8 cellular contexts compared by ENCODE assay signal in the genomic region with DNA sequence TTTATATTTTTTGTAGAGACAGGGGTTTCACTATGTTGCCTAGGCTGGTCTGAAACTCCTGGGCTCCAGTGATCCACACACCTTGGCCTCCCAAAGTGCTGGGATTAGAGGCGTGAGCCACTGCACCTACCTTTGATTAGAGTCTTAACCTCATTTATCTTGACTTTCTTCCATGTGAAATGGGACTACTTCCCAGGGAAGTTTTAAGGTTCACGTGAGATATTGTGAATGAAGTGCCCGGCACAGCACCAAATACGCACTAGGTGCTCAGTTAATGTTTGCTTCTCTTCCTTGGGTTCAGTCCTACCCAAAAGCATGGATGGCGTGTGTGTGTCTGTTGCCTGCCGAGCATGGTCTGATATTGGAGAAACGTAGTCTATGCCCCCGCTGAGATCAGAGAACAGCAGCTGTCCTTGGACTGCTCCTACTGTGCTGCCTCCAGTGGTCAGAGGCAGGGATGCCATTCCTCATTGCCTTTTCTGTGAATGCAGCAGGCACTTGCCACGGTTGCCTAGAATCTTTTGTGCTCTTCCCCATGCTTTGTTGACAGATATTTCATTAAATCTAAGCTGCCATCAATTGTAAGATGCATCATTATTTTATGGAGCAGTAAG. TPM values are rescaled to one million over a fixed set of nuclear protein-coding genes. Genes with fewer than 3 reads are reported as not detected.
DNase-seq lines count a peak whose midpoint lies in the region; ATAC-seq, FAIRE-seq and TF ChIP-seq lines count a peak whose summit lies in the region.

No MANE protein-coding gene starts in this region.

- H2AFZ ChIP-seq in GM12878 (ENCODE audit: control insufficient read depth, low read depth, low read length), result no peak overlapping the region

- H3K9me3 ChIP-seq in GM12878 (replicated peaks; ENCODE audit: control insufficient read depth, insufficient read depth, low read length) (no peaks in the 10 kb centered on the region; the same call in 2 of the 3 replicates), left lung (no peaks in the 10 kb centered on the region)

- no peak for FAIRE-seq in GM12878 (lab: Jason Lieb, UNC)

- CTCF ChIA-PET in BJ (lab: Yijun Ruan, JAX) (interaction anchor here (1.0 to 1.5 kb wide), 8 partner anchors 9 to 39 kb away, joined by 3 to 4 read pairs (median 3); no protein-coding TSS in a partner anchor), GM12878 (lab: Yijun Ruan, JAX) (no interaction called here)

- TF ChIP-seq RAD21 in GM12878 (IDR thresholded peaks at IDR 0.05; ENCODE audit: insufficient read depth, low read depth, low read length), result 0 out of 2 replicates have a peak, but pooled peaks have one; percentile 4

- H3K27me3 ChIP-seq in BJ (ENCODE audit: control insufficient read depth, insufficient read depth, low read length), result peaks cover 1% of the 10 kb centered on the region
- no peaks in the 10 kb centered on the region for H3K27me3 ChIP-seq in GM12878 (replicated peaks in 1 of 2; ENCODE audit: control insufficient read depth in 2 of 2, insufficient read depth in 2 of 2, low read length in 1 of 2)
- no peaks in the 10 kb centered on the region for H3K27me3 ChIP-seq in left lung

- no peaks in the 10 kb centered on the region for H3K79me2 ChIP-seq in GM12878 (ENCODE audit: control insufficient read depth, insufficient read depth, low read length)

- H3K27ac ChIP-seq in GM12878 (ENCODE audit: control insufficient read depth, insufficient read depth) (no peak overlapping the region), left lung (no peak overlapping the region)

- intact Hi-C loops in GM12878 (cut with micrococcal nuclease; ENCODE audit: unreplicated experiment), result no loop called here
- intact Hi-C loops in left lung (cut with DNase I), result no loop called here

- no peak for DNase-seq in BJ (ENCODE audit: low read depth)
- peak; percentile 66 for DNase-seq in NCI-H2171 (lab: John Stamatoyannopoulos, UW)
- no peak for DNase-seq in GM12878 (ENCODE audit: low read depth, low spot score)
- DNase-seq in left lung, result no peak

- peak; percentile 59 for ATAC-seq in GM19043 (IDR thresholded peaks at IDR 0.05; ENCODE audit: low read depth, unreplicated experiment)
- peak; percentile 59; the same call in 2 of the 3 replicates for ATAC-seq in GM12878
- ATAC-seq in left lung, result peak; percentile 70
- ATAC-seq in GM21528 (IDR thresholded peaks at IDR 0.05; ENCODE audit: low FRiP score, unreplicated experiment), result no peak
- ATAC-seq in HG03139 (IDR thresholded peaks at IDR 0.05; ENCODE audit: unreplicated experiment), result no peak
- ATAC-seq in GM21723 (IDR thresholded peaks at IDR 0.05; ENCODE audit: unreplicated experiment), result no peak

- H3K4me2 ChIP-seq in GM12878 (ENCODE audit: control insufficient read depth, insufficient read depth), result no peak overlapping the region

- peak; percentile 76 for TF ChIP-seq CTCF in BJ (IDR thresholded peaks at IDR 0.05; ENCODE audit: insufficient read depth, low read depth, low read length)
- peak; percentile 30 to 59 (median 52) for TF ChIP-seq CTCF in GM12878 (IDR thresholded peaks at IDR 0.05 in 2 of 3, conservative IDR thresholded peaks at IDR 0.05 in 1 of 3; ENCODE audit: control insufficient read depth in 2 of 3, extremely low read depth in 1 of 3, insufficient read depth in 1 of 3, low read depth in 3 of 3, low read length in 3 of 3)
- peak; percentile 55 to 64 for TF ChIP-seq CTCF in left lung (IDR thresholded peaks at IDR 0.05)

- POLR2A ChIA-PET in BJ (lab: Charles Lee) (no interaction called here), GM12878 (lab: Charles Lee) (no interaction called here)

- no peaks in the 10 kb centered on the region for H3K4me1 ChIP-seq in GM12878 (ENCODE audit: control insufficient read depth, insufficient read depth, low read length)
- H3K4me1 ChIP-seq in left lung, result no peaks in the 10 kb centered on the region

- H3K9ac ChIP-seq in GM12878 (ENCODE audit: control insufficient read depth, insufficient read depth, low read length), result no peak overlapping the region

- no TSS peak for BruUV-seq in GM12878 (replicated peaks; lab: Mats Ljungman, UMichigan)

- no peaks in the 10 kb centered on the region for H4K20me1 ChIP-seq in GM12878 (ENCODE audit: control insufficient read depth, insufficient read depth)

- no peaks in the 10 kb centered on the region for H3K36me3 ChIP-seq in BJ (ENCODE audit: control insufficient read depth, insufficient read depth, low read length)
- H3K36me3 ChIP-seq in GM12878 (ENCODE audit: control insufficient read depth in 2 of 2, insufficient read depth in 2 of 2, low read length in 1 of 2), result no peaks in the 10 kb centered on the region
- H3K36me3 ChIP-seq in left lung, result no peaks in the 10 kb centered on the region

- no peak for TF ChIP-seq EP300 in GM12878 (IDR thresholded peaks at IDR 0.05; ENCODE audit: borderline replicate concordance in 1 of 2, control insufficient read depth in 1 of 2, low read depth in 2 of 2, low read length in 2 of 2)

- RAD21 ChIA-PET in GM12878 (lab: Charles Lee; ENCODE audit: unreplicated experiment), result no interaction called here

- SMC1A ChIA-PET in GM12878 (lab: Charles Lee; ENCODE audit: uncharacterized antibody, unreplicated experiment), result no interaction called here

- WGBS in GM12878 (ENCODE audit: insufficient coverage, insufficient replicate concordance, low lambda C conversion rate, missing lambda C conversion rate), result 36% methylated on average over 9 of the region's 9 CpGs

- H3K4me3 ChIP-seq in BJ (ENCODE audit: low read depth, low read length) (no peak overlapping the region), GM12878 (no peak overlapping the region), left lung (no peak overlapping the region)

- TF ChIP-seq POLR2A in GM12878 (IDR thresholded peaks at IDR 0.05; ENCODE audit: low read depth, low read length), result no peak

- in situ Hi-C loops in GM12878 (cut with MboI), result no loop called here

TF ChIP-seq in GM12878, 131 proteins besides CTCF, POLR2A, EP300 and RAD21 (continues in another document):
- no peak for TF ChIP-seq TCF3 (IDR thresholded peaks at IDR 0.05; ENCODE audit: borderline replicate concordance, insufficient read depth, low read depth, low read length)
- TF ChIP-seq, protein P1, sequence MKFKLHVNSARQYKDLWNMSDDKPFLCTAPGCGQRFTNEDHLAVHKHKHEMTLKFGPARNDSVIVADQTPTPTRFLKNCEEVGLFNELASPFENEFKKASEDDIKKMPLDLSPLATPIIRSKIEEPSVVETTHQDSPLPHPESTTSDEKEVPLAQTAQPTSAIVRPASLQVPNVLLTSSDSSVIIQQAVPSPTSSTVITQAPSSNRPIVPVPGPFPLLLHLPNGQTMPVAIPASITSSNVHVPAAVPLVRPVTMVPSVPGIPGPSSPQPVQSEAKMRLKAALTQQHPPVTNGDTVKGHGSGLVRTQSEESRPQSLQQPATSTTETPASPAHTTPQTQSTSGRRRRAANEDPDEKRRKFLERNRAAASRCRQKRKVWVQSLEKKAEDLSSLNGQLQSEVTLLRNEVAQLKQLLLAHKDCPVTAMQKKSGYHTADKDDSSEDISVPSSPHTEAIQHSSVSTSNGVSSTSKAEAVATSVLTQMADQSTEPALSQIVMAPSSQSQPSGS (IDR thresholded peaks at IDR 0.05; ENCODE audit: low read length), result no peak
- TF ChIP-seq EED (IDR thresholded peaks at IDR 0.05; ENCODE audit: low read depth), result no peak
- no peak for TF ChIP-seq HDAC2 (IDR thresholded peaks at IDR 0.05)
- TF ChIP-seq, protein P2, sequence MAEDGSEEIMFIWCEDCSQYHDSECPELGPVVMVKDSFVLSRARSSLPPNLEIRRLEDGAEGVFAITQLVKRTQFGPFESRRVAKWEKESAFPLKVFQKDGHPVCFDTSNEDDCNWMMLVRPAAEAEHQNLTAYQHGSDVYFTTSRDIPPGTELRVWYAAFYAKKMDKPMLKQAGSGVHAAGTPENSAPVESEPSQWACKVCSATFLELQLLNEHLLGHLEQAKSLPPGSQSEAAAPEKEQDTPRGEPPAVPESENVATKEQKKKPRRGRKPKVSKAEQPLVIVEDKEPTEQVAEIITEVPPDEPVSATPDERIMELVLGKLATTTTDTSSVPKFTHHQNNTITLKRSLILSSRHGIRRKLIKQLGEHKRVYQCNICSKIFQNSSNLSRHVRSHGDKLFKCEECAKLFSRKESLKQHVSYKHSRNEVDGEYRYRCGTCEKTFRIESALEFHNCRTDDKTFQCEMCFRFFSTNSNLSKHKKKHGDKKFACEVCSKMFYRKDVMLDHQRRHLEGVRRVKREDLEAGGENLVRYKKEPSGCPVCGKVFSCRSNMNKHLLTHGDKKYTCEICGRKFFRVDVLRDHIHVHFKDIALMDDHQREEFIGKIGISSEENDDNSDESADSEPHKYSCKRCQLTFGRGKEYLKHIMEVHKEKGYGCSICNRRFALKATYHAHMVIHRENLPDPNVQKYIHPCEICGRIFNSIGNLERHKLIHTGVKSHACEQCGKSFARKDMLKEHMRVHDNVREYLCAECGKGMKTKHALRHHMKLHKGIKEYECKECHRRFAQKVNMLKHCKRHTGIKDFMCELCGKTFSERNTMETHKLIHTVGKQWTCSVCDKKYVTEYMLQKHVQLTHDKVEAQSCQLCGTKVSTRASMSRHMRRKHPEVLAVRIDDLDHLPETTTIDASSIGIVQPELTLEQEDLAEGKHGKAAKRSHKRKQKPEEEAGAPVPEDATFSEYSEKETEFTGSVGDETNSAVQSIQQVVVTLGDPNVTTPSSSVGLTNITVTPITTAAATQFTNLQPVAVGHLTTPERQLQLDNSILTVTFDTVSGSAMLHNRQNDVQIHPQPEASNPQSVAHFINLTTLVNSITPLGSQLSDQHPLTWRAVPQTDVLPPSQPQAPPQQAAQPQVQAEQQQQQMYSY (CRISPR knock-in tag; IDR thresholded peaks at IDR 0.05), result no peak
- TF ChIP-seq SMAD1 (IDR thresholded peaks at IDR 0.05; ENCODE audit: low read depth, partially characterized antibody), result no peak

RNA-seq across cellular contexts. Expression of a gene that starts 12.3 kb away (rescaled TPM):
- polyA plus RNA-seq in BJ (2011; rRNA removed) (0.01 and 0.05 TPM in 2 replicates), GM12878 (2011; rRNA removed) (0.01 and 0.10 TPM in 2 replicates), GM12878 (2014; fragmentation: Illumina TruSeq; extraction: Trizol) (0.10 and 0.14 TPM in 2 replicates), GM12878 (2014; fragmentation: Nextera tagmentation; extraction: Ambion mirVana) (under 1 TPM; 0.02 to 0.05 TPM), GM12878 (2014; rRNA removed) (0.13 and 0.14 TPM in 2 replicates), GM12878 (2016; fragmentation: Nextera tagmentation; extraction: Ambion mirVana) (under 1 TPM in 1 of 2 experiments, not detected in 1; 0.09 TPM)
- not detected in 2 replicates for polyA minus RNA-seq in BJ (2011; rRNA and poly(A)+ RNA removed)
- total RNA-seq in GM12878 (2013; cell fraction: nucleolus; rRNA removed), result 0.10 TPM in 2 replicates
- total RNA-seq in GM12878 (2014; rRNA removed) (0.06 and 0.11 TPM in 2 replicates), GM12878 (2014; rRNA removed; fragmentation: Illumina TruSeq; extraction: Trizol) (0.04 and 0.09 TPM in 2 replicates), GM12878 (2021) (0.21 TPM in 2 replicates), left lung (10 to 100 TPM; 24.1 to 32.5 TPM)
- polyA plus RNA-seq in GM12878 (2011; ENCODE audit: low read depth), result 0.34 TPM
- 0.03 and 0.12 TPM in 2 replicates for polyA plus RNA-seq in GM12878 (2011; cell fraction: cytosol; rRNA removed)
- polyA plus RNA-seq in GM12878 (2011; cell fraction: nucleus; rRNA removed), result 0.16 and 0.69 TPM in 2 replicates
- 0.47 and 0.73 TPM in 2 replicates for polyA plus RNA-seq in GM12878 (2012)
- polyA minus RNA-seq in GM12878 (2011; rRNA and poly(A)+ RNA removed), result under 0.01 TPM in 1 of 2 replicates, not detected in the other
- not detected in 2 replicates for polyA minus RNA-seq in GM12878 (2011; cell fraction: cytosol; rRNA and poly(A)+ RNA removed)
- under 0.01 and 0.29 TPM in 2 replicates for polyA minus RNA-seq in GM12878 (2011; cell fraction: nucleus; rRNA and poly(A)+ RNA removed)

Comparison
In these comparisons a context has a peak if more than half of its experiments do, and no peak if none do; other contexts are left out.
1. ATAC-seq: peak in GM19043 (single experiment), GM12878 (single experiment) and left lung (single experiment); none in GM21528 (single experiment), HG03139 (single experiment) and GM21723 (single experiment).
2. RNA of a gene that starts 12.3 kb away (total RNA-seq): 24.1 to 32.5 TPM in left lung; 0.04 to 0.21 TPM in GM12878; every median in the first group is over 10 times any median in the second.
3. Peak in every context shown above with its lines, with median percentiles within 50 percentile points of each other: CTCF ChIP-seq.